In the genomic region with DNA sequence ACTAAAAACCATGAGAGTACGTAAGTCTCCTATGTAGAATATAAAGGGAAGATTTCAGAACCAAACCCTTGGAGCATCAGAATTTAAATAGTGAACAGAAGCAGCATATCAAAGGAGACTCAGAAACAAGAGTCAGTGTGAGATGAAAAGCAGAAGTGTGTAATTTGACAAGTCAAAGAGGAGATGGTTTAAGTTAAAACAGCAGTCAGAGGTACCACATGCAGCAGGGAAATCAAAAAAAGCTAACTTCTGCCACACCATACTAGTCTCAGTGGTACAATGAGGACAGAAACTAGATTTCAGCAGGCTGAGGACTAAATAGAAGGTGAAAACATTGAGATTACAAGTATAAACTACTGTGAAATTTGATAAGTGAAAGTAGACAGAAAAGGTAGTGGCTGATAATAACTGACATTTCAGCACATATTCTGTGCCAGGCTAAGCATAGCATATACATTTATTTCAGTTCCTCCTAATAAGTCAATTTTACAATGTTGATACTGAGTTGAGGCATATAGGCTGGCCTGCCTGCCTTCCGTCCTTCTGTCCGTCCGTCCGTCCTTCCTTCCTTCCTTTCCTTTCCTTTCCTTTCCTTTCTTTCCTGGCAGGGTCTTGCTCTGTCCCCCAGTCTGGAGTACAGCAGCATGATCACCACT, we compare ENCODE assay signal across 12 cellular contexts. TPM values are rescaled to one million over a fixed set of nuclear protein-coding genes. Genes with fewer than 3 reads are reported as not detected.
DNase-seq lines count a peak whose midpoint lies in the region; ATAC-seq and TF ChIP-seq lines count a peak whose summit lies in the region.
"Had no signal": no experiment of that assay in that cellular context is flagged by ENCODE, and none has a peak within 500 bp of the region (broad histone marks: within the 10 kb centered on the region; RNA-seq: fewer than 3 reads in every experiment).

No MANE protein-coding gene starts in this region.

- no peak overlapping the region for H3K27ac Mint-ChIP-seq in activated T-cell treated with anti-CD3 and anti-CD28 coated beads, Interleukin-2, amount 50 U/mL, for 72 hours
- H3K27ac Mint-ChIP-seq in chondrocyte (ENCODE audit: unreplicated experiment): no peak overlapping the region

- no peaks in the 10 kb centered on the region for H3K9me3 Mint-ChIP-seq in activated T-cell treated with anti-CD3 and anti-CD28 coated beads, Interleukin-2, amount 50 U/mL, for 72 hours
- H3K9me3 Mint-ChIP-seq in chondrocyte (ENCODE audit: low read depth): no peaks in the 10 kb centered on the region

- no peak overlapping the region for H3K4me3 Mint-ChIP-seq in activated T-cell treated with anti-CD3 and anti-CD28 coated beads, Interleukin-2, amount 50 U/mL, for 72 hours
- no peak overlapping the region for H3K4me3 Mint-ChIP-seq in chondrocyte (ENCODE audit: unreplicated experiment)

- DNase-seq in erythroblast (lab: John Stamatoyannopoulos, UW) (peak; percentile 28 to 59), NCI-H446 treated with DMSO at 0.1 percent for 48 hours (lab: John Stamatoyannopoulos, UW) (no peak), chondrocyte (ENCODE audit: low spot score) (no peak), ecto neural progenitor cell (ENCODE audit: low spot score) (no peak)
- no peak for DNase-seq in activated T-cell treated with anti-CD3 and anti-CD28 coated beads, Interleukin-2, amount 50 U/mL, for 72 hours
- DNase-seq: anterior cingulate cortex; GDM1; stimulated activated CD4-positive, alpha-beta T cell treated with anti-CD3 and anti-CD28 coated beads, Interleukin-2, amount 100 ng/mL, for 24 hours; transverse colon had no signal

- ATAC-seq in GM18870 (IDR thresholded peaks at IDR 0.05; ENCODE audit: unreplicated experiment) (peak; percentile 63), GM21529 (IDR thresholded peaks at IDR 0.05; ENCODE audit: unreplicated experiment) (peak; percentile 89), HG03342 (IDR thresholded peaks at IDR 0.05; ENCODE audit: unreplicated experiment) (peak; percentile 93)
- no peak for ATAC-seq in activated T-cell treated with anti-CD3 and anti-CD28 coated beads, Interleukin-2, amount 50 U/mL, for 72 hours (replicated peaks in 1 of 2)

- TF ChIP-seq CTCF in chondrocyte (IDR thresholded peaks at IDR 0.05): no peak

- no peak for TF ChIP-seq POLR2A in erythroblast (IDR thresholded peaks at IDR 0.05; ENCODE audit: low read length)

- H3K36me3 Mint-ChIP-seq in activated T-cell treated with anti-CD3 and anti-CD28 coated beads, Interleukin-2, amount 50 U/mL, for 72 hours (ENCODE audit: insufficient read depth in 2 of 2): no peaks in the 10 kb centered on the region
- H3K36me3 Mint-ChIP-seq in chondrocyte (ENCODE audit: low read depth): no peaks in the 10 kb centered on the region

- peaks cover 39% of the 10 kb centered on the region for H3K4me1 Mint-ChIP-seq in activated T-cell treated with anti-CD3 and anti-CD28 coated beads, Interleukin-2, amount 50 U/mL, for 72 hours (ENCODE audit: low read depth)
- H3K4me1 Mint-ChIP-seq in chondrocyte (ENCODE audit: low read depth): peaks cover 47% of the 10 kb centered on the region

- no peaks in the 10 kb centered on the region for H3K27me3 Mint-ChIP-seq in activated T-cell treated with anti-CD3 and anti-CD28 coated beads, Interleukin-2, amount 50 U/mL, for 72 hours (ENCODE audit: low read depth)
- H3K27me3 Mint-ChIP-seq in chondrocyte (ENCODE audit: low read depth): no peaks in the 10 kb centered on the region

RNA-seq across cellular contexts. Expression of gene SUCO, which starts 12.5 kb away (rescaled TPM):
- total RNA-seq in activated T-cell treated with anti-CD3 and anti-CD28 coated beads, Interleukin-2, amount 50 U/mL, for 72 hours: 10 to 100 TPM; 27.6 to 31.3 TPM
- 34.1 to 36.8 TPM (median 35.2 TPM) in 3 replicates for total RNA-seq in chondrocyte

Comparison
In these comparisons a context has a peak if more than half of its experiments do, and no peak if none do; other contexts are left out.
1. ATAC-seq: peak in GM18870 (single experiment), GM21529 (single experiment) and HG03342 (single experiment); none in activated T-cell treated with anti-CD3 and anti-CD28 coated beads, Interleukin-2, amount 50 U/mL, for 72 hours (0 of 2).
2. DNase-seq: peak in erythroblast (2 of 2); none in NCI-H446 treated with DMSO at 0.1 percent for 48 hours (single experiment), activated T-cell treated with anti-CD3 and anti-CD28 coated beads, Interleukin-2, amount 50 U/mL, for 72 hours (0 of 2), chondrocyte (single experiment) and ecto neural progenitor cell (single experiment).